Comparison of ENCODE assay signal across 17 cellular contexts in the genomic region with DNA sequence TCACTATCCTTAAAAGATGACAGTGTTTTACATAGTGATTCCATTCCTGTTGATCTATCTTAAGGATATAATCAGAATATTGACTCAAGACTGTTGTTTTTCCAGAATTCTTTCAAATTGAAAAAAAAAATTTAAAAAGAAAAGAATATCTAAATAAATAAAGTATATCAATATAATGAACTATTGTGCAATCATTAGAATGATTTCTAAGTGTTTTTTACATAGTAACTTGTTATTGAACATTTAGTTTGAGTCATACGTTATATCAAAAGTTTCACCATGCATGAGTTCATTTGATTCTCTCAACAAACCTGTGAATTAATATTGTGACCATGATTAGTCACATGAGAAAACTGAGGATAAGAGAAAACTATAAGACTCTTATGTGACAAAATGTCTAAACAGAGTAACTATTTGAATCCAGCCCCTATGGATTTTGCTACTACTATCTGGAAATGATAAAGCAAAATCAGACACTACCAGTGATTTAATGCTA.
"Had no signal": no experiment of that assay in that cellular context is flagged by ENCODE, and none has a peak within 500 bp of the region (broad histone marks: within the 10 kb centered on the region; RNA-seq: fewer than 3 reads in every experiment).

No MANE protein-coding gene starts in this region.

- H3K4me3 Mint-ChIP-seq: activated CD4-positive, alpha-beta memory T cell treated with anti-CD3 and anti-CD28 coated beads for 36 hours; activated naive CD8-positive, alpha-beta T cell treated with anti-CD3 and anti-CD28 coated beads, Interleukin-2, amount 10 ng/mL, durations not matched to agents 7 days and 5 days; brain; dendritic cell treated with granulocyte-macrophage colony-stimulating factor and Interleukin-4, amounts not matched to agents 40 ng/mL and 50 ng/mL, for 4 days; stimulated activated effector memory CD8-positive, alpha-beta T cell treated with anti-CD3 and anti-CD28 coated beads, Interleukin-12 subunit alpha, Interleukin-12 subunit beta, amount 100 ng/mL, for 72 hours had no signal

- H3K36me3 ChIP-seq: gastroesophageal sphincter, heart right ventricle, pancreas, thyroid gland had no signal

- H3K36me3 Mint-ChIP-seq: activated CD4-positive, alpha-beta memory T cell treated with anti-CD3 and anti-CD28 coated beads for 36 hours; activated naive CD8-positive, alpha-beta T cell treated with anti-CD3 and anti-CD28 coated beads, Interleukin-2, amount 10 ng/mL, durations not matched to agents 7 days and 5 days; brain; stimulated activated effector memory CD8-positive, alpha-beta T cell treated with anti-CD3 and anti-CD28 coated beads, Interleukin-12 subunit alpha, Interleukin-12 subunit beta, amount 100 ng/mL, for 72 hours had no signal

- H3K4me1 ChIP-seq: thyroid gland had no signal

- H3K4me3 ChIP-seq: gastroesophageal sphincter, heart right ventricle, lung, pancreas, thyroid gland had no signal

- ATAC-seq: gastroesophageal sphincter; heart right ventricle; pancreas; stimulated activated effector memory CD8-positive, alpha-beta T cell treated with anti-CD3 and anti-CD28 coated beads, Interleukin-12 subunit alpha, Interleukin-12 subunit beta, amount 100 ng/mL, for 72 hours had no signal

- FAIRE-seq: pancreas, urothelium cell line had no signal

- H3K27ac ChIP-seq: gastroesophageal sphincter, heart right ventricle, pancreas, thyroid gland had no signal

- H3K27me3 ChIP-seq: gastroesophageal sphincter, heart right ventricle, pancreas, thyroid gland had no signal

- H3K9me3 Mint-ChIP-seq: activated CD4-positive, alpha-beta memory T cell treated with anti-CD3 and anti-CD28 coated beads for 36 hours; activated naive CD8-positive, alpha-beta T cell treated with anti-CD3 and anti-CD28 coated beads, Interleukin-2, amount 10 ng/mL, durations not matched to agents 7 days and 5 days; dendritic cell treated with granulocyte-macrophage colony-stimulating factor and Interleukin-4, amounts not matched to agents 40 ng/mL and 50 ng/mL, for 4 days; stimulated activated effector memory CD8-positive, alpha-beta T cell treated with anti-CD3 and anti-CD28 coated beads, Interleukin-12 subunit alpha, Interleukin-12 subunit beta, amount 100 ng/mL, for 72 hours had no signal

- H3K27me3 Mint-ChIP-seq: activated CD4-positive, alpha-beta memory T cell treated with anti-CD3 and anti-CD28 coated beads for 36 hours; brain had no signal

- DNase-seq: activated CD4-positive, alpha-beta memory T cell treated with anti-CD3 and anti-CD28 coated beads for 36 hours; activated CD4-positive, alpha-beta T cell treated with anti-CD3 and anti-CD28 coated beads for 1 hour; activated gamma-delta T cell treated with Interleukin-2 at 50 U/mL for 16 hours; activated naive CD8-positive, alpha-beta T cell treated with anti-CD3 and anti-CD28 coated beads, Interleukin-2, amount 10 ng/mL, durations not matched to agents 7 days and 5 days; activated T-cell treated with anti-CD3 and anti-CD28 coated beads, Interleukin-2, amount 50 U/mL, for 48 hours; effector memory CD4-positive, alpha-beta T cell; heart right ventricle; midbrain; pancreas; T-helper 9 cell; thyroid gland had no signal

- H3K27ac Mint-ChIP-seq: activated CD4-positive, alpha-beta memory T cell treated with anti-CD3 and anti-CD28 coated beads for 36 hours; activated naive CD8-positive, alpha-beta T cell treated with anti-CD3 and anti-CD28 coated beads, Interleukin-2, amount 10 ng/mL, durations not matched to agents 7 days and 5 days; brain; dendritic cell treated with granulocyte-macrophage colony-stimulating factor and Interleukin-4, amounts not matched to agents 40 ng/mL and 50 ng/mL, for 4 days had no signal

- H3K4me1 Mint-ChIP-seq: brain had no signal

- H3K9me3 ChIP-seq: gastroesophageal sphincter, heart right ventricle, pancreas, thyroid gland had no signal
